ENCODE assay signal across 12 cellular contexts in the genomic region with DNA sequence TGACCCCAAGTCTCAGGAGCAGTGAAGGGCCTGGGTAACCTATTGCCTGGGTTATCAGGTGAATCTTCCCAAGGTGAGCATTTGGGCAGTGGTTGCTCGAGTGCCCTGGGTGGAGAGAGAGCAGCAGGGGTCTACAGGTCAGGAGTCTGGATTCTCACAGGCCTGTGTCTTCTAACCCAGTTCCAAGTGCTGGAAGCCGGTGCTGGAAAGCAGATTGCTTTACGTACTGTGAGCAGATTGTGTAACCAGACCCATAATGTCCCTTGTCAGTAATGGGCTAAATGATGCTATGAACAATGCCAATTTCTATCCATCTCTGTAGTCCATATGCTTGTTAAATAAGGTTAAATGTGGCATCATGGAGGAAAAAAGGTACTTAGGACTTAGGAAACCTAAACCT.
"Had no signal": no experiment of that assay in that cellular context is flagged by ENCODE, and none has a peak within 500 bp of the region (broad histone marks: within the 10 kb centered on the region; RNA-seq: fewer than 3 reads in every experiment).

No MANE protein-coding gene starts in this region.

- H3K4me1 ChIP-seq: body of pancreas had no signal

- H3K4me3 ChIP-seq: body of pancreas had no signal

- H3K9me3 ChIP-seq: body of pancreas had no signal

- ATAC-seq: body of pancreas; effector memory CD8-positive, alpha-beta T cell had no signal

- DNase-seq: activated CD4-positive, CD25-positive, alpha-beta regulatory T cell; activated naive CD8-positive, alpha-beta T cell treated with anti-CD3 and anti-CD28 coated beads for 36 hours; amygdala; body of pancreas; dermis blood vessel endothelial cell; effector memory CD8-positive, alpha-beta T cell; head of caudate nucleus; mesendoderm; posterior cingulate gyrus; retina; stimulated activated CD4-positive, alpha-beta T cell treated with anti-CD3 and anti-CD28 coated beads, Interleukin-12 subunit alpha, Interleukin-12 subunit beta, amount 100 ng/mL, for 4 hours; stimulated activated CD4-positive, alpha-beta T cell treated with anti-CD3 and anti-CD28 coated beads, Interleukin-2, amount 100 ng/mL, for 24 hours had no signal

- H3K27ac ChIP-seq: body of pancreas had no signal

- H3K27me3 ChIP-seq: body of pancreas had no signal
